Comparison of ENCODE assay signal across 27 cellular contexts in the genomic region with DNA sequence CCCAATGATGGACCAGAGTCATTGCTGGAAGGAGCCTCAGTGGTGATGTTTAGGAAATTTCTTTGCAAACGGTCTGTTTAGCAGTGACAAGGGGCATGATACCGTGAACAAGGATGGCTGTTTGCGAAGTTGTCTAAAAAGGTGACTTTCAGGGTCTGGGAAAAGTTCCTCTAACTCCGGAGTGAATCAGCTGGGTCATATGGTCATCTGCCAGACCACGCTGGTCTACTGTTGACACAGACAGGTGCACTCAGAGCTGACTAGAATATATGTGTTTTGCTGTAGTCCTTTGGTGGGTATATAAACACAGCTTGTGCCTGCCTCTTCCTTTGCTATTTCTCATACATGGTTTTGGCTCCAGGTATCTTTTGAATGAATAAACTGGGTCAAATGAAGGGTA.
"Had no signal": no experiment of that assay in that cellular context is flagged by ENCODE, and none has a peak within 500 bp of the region (broad histone marks: within the 10 kb centered on the region; RNA-seq: fewer than 3 reads in every experiment).

No MANE protein-coding gene starts in this region.

- H3K4me3 Mint-ChIP-seq: activated CD4-positive, alpha-beta memory T cell treated with anti-CD3 and anti-CD28 coated beads, Interleukin-2, amount 10 ng/mL, durations not matched to agents 7 days and 5 days; activated CD4-positive, alpha-beta T cell treated with anti-CD3 and anti-CD28 coated beads for 36 hours; activated naive CD4-positive, alpha-beta T cell treated with anti-CD3 and anti-CD28 coated beads, Interleukin-2, amount 10 ng/mL, durations not matched to agents 7 days and 5 days; activated naive CD8-positive, alpha-beta T cell treated with anti-CD3 and anti-CD28 coated beads for 36 hours; activated T-cell treated with anti-CD3 and anti-CD28 coated beads, Interleukin-2, amount 50 U/mL, for 72 hours; brain; T-cell had no signal

- H3K36me3 ChIP-seq: cardiac muscle cell, WERI-Rb-1 had no signal

- H3K27me3 ChIP-seq: cardiac muscle cell had no signal

- H3K27ac ChIP-seq: cardiac muscle cell, SK-N-MC, WERI-Rb-1 had no signal

- ATAC-seq: activated CD4-positive, alpha-beta T cell treated with anti-CD3 and anti-CD28 coated beads for 36 hours; activated T-cell treated with anti-CD3 and anti-CD28 coated beads, Interleukin-2, amount 50 U/mL, for 72 hours; PC-3; T-cell had no signal

- H3K36me3 Mint-ChIP-seq: activated naive CD4-positive, alpha-beta T cell treated with anti-CD3 and anti-CD28 coated beads, Interleukin-2, amount 10 ng/mL, durations not matched to agents 7 days and 5 days; activated naive CD8-positive, alpha-beta T cell treated with anti-CD3 and anti-CD28 coated beads for 36 hours; brain; T-cell had no signal

- H3K27ac Mint-ChIP-seq: activated CD4-positive, alpha-beta memory T cell treated with anti-CD3 and anti-CD28 coated beads, Interleukin-2, amount 10 ng/mL, durations not matched to agents 7 days and 5 days; activated CD4-positive, alpha-beta T cell treated with anti-CD3 and anti-CD28 coated beads for 36 hours; activated naive CD4-positive, alpha-beta T cell treated with anti-CD3 and anti-CD28 coated beads, Interleukin-2, amount 10 ng/mL, durations not matched to agents 7 days and 5 days; activated naive CD8-positive, alpha-beta T cell treated with anti-CD3 and anti-CD28 coated beads for 36 hours; activated T-cell treated with anti-CD3 and anti-CD28 coated beads, Interleukin-2, amount 50 U/mL, for 72 hours; activated T-helper 2 cell treated with anti-CD3 and anti-CD28 coated beads, Interferon-gamma antibody, Interleukin-2, Interleukin-4, amounts not matched to agents 10 μg/mL and 5 μg/mL and 100 μg/mL, durations not matched to agents 14 hours and 24 hours and 36 hours; T-cell had no signal

- H3K4me3 ChIP-seq: cardiac muscle cell, SK-N-MC had no signal

- H3K9me3 Mint-ChIP-seq: activated CD4-positive, alpha-beta memory T cell treated with anti-CD3 and anti-CD28 coated beads, Interleukin-2, amount 10 ng/mL, durations not matched to agents 7 days and 5 days; activated naive CD4-positive, alpha-beta T cell treated with anti-CD3 and anti-CD28 coated beads, Interleukin-2, amount 10 ng/mL, durations not matched to agents 7 days and 5 days; activated naive CD8-positive, alpha-beta T cell treated with anti-CD3 and anti-CD28 coated beads for 36 hours; activated T-cell treated with anti-CD3 and anti-CD28 coated beads, Interleukin-2, amount 50 U/mL, for 72 hours; activated T-helper 2 cell treated with anti-CD3 and anti-CD28 coated beads, Interferon-gamma antibody, Interleukin-2, Interleukin-4, amounts not matched to agents 10 μg/mL and 5 μg/mL and 100 μg/mL, durations not matched to agents 14 hours and 24 hours and 36 hours; brain; T-cell had no signal

- DNase-seq: activated CD4-positive, alpha-beta memory T cell treated with anti-CD3 and anti-CD28 coated beads, Interleukin-2, amount 10 ng/mL, durations not matched to agents 7 days and 5 days; activated CD4-positive, alpha-beta T cell treated with anti-CD3 and anti-CD28 coated beads for 36 hours; activated CD4-positive, alpha-beta T cell treated with anti-CD3 and anti-CD28 coated beads, Interleukin-2, amount 50 U/mL, for 1 hour; activated CD8-positive, alpha-beta memory T cell treated with anti-CD3 and anti-CD28 coated beads, Interleukin-2, amount 50 U/mL, for 4 hours; activated gamma-delta T cell treated with Interleukin-2 at 50 U/mL for 16 hours; activated naive CD4-positive, alpha-beta T cell treated with anti-CD3 and anti-CD28 coated beads, Interleukin-2, amount 10 ng/mL, durations not matched to agents 7 days and 5 days; activated naive CD8-positive, alpha-beta T cell treated with anti-CD3 and anti-CD28 coated beads for 36 hours; activated T-cell treated with anti-CD3 and anti-CD28 coated beads, Interleukin-2, amount 50 U/mL, for 72 hours; anterior cingulate cortex; IMR-90; Kasumi-1; KBM-7; MV-4-11; NCI-H1092 treated with DMSO at 0.1 percent for 48 hours; NCI-H1417 treated with DMSO at 0.1 percent for 48 hours; NCI-H1694 treated with DMSO at 0.1 percent for 48 hours; NCI-H2029 treated with DMSO at 0.1 percent for 48 hours; NCI-H510A treated with DMSO at 0.1 percent for 48 hours; NCI-H69; PC-3; SIG-M5; T-cell; WERI-Rb-1 had no signal
